In the genomic region with DNA sequence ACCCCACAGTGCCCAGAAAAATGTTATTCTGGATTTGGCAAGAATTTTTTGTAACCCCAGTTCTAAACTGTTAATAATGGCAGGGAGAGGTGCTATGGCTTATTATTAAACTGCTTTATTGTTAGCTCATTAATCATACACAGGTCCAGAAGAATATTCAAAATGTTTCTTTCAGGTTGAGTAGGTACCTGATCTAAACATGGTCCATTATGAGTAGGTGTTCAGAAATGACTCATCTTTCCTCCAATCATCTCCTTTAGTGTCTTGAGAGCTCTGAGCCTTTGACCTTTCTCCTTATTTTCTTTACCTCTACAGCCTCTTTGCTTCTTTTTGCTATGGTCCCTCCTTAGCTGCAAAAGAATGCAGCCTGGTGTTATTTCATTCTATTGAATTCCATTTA, we compare ENCODE assay signal across 12 cellular contexts.
DNase-seq lines count a peak whose midpoint lies in the region; ATAC-seq and FAIRE-seq lines count a peak whose summit lies in the region.
"Had no signal": no experiment of that assay in that cellular context is flagged by ENCODE, and none has a peak within 500 bp of the region (broad histone marks: within the 10 kb centered on the region; RNA-seq: fewer than 3 reads in every experiment).

No MANE protein-coding gene starts in this region.

- peak; percentile 97 for FAIRE-seq in GM18507 (lab: Jason Lieb, UNC)

- DNase-seq in GM18507 (ENCODE audit: extremely low spot score, insufficient read length, low read depth) (peak; percentile 17), pons (ENCODE audit: low spot score) (no peak), mesenteric fat pad (ENCODE audit: low spot score) (no peak), T1000 (lab: John Stamatoyannopoulos, UW) (no peak), activated gamma-delta T cell (lab: John Stamatoyannopoulos, UW) (no peak)
- DNase-seq: foreskin fibroblast, IMR-90, WERI-Rb-1 had no signal

- peak; percentile 98 for ATAC-seq in GM19438 (IDR thresholded peaks at IDR 0.05; ENCODE audit: low read depth, unreplicated experiment)
- ATAC-seq in HG02852 (IDR thresholded peaks at IDR 0.05; ENCODE audit: unreplicated experiment): peak; percentile 99
- peak; percentile 99 for ATAC-seq in HG03520 (IDR thresholded peaks at IDR 0.05; ENCODE audit: unreplicated experiment)
- ATAC-seq: Right ventricle myocardium inferior had no signal
